ENCODE assay signal across 17 cellular contexts in the genomic region with DNA sequence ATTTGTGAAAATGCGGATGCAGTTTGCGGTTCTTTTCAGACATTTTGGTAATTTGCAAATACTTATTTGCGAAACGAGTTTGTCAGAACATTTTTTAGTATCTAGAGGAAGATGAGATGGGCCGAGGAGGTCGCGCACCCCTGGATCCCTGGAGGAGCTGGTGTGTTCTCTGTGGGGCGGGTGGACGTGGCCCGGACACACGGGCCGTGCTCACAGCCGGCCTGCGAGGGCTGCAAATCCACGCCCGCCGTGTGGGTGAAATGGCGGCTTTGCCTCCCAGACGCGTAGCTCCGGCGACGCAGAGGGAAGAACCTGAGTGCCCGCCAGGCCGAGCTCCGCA. TPM values are rescaled to one million over a fixed set of nuclear protein-coding genes. Genes with fewer than 3 reads are reported as not detected.
DNase-seq lines count a peak whose midpoint lies in the region; ATAC-seq and TF ChIP-seq lines count a peak whose summit lies in the region.
"Had no signal": no experiment of that assay in that cellular context is flagged by ENCODE, and none has a peak within 500 bp of the region (broad histone marks: within the 10 kb centered on the region; RNA-seq: fewer than 3 reads in every experiment).

No MANE protein-coding gene starts in this region.

- DNase-seq in NCI-H1105 (lab: John Stamatoyannopoulos, UW) (peak; percentile 31), NCI-H1105 treated with DMSO at 0.1 percent for 48 hours (lab: John Stamatoyannopoulos, UW) (no peak), epithelial cell of proximal tubule (ENCODE audit: low read depth) (no peak), upper lobe of right lung (no peak), left ventricle myocardium superior (no peak)
- DNase-seq: activated CD4-positive, alpha-beta memory T cell treated with anti-CD3 and anti-CD28 coated beads, Interleukin-2, amount 10 ng/mL, durations not matched to agents 7 days and 5 days; head of caudate nucleus; left cardiac atrium; NCI-H226; SK-N-SH; stimulated activated naive CD4-positive, alpha-beta T cell treated with Interleukin-2 at 50 U/mL for 16 hours had no signal

- peak overlapping the region; percentile 95 for H3K9ac ChIP-seq in mucosa of stomach (ENCODE audit: low read length)
- H3K9ac ChIP-seq: GM23248, SK-N-SH had no signal

- peak overlapping the region; percentile 88 for H3K4me3 ChIP-seq in epithelial cell of proximal tubule (ENCODE audit: low read depth, low read length)
- peak overlapping the region; percentile 57 for H3K4me3 ChIP-seq in mucosa of stomach (ENCODE audit: low read length)
- H3K4me3 ChIP-seq in upper lobe of right lung: peak overlapping the region; percentile 48
- H3K4me3 ChIP-seq: GM23248 had no signal

- H3K4me1 ChIP-seq in mucosa of stomach (ENCODE audit: control insufficient read depth, insufficient read depth, low read length) (peaks cover 52% of the 10 kb centered on the region), upper lobe of right lung (peaks cover 4% of the 10 kb centered on the region)

- H3K9me3 ChIP-seq in mucosa of stomach (ENCODE audit: control insufficient read depth, low read length) (no peaks in the 10 kb centered on the region), upper lobe of right lung (no peaks in the 10 kb centered on the region)
- H3K9me3 ChIP-seq: SK-N-SH had no signal

- peaks cover 10% of the 10 kb centered on the region for H3K36me3 ChIP-seq in mucosa of stomach (ENCODE audit: control insufficient read depth, insufficient read depth, low read length)
- no peaks in the 10 kb centered on the region for H3K36me3 ChIP-seq in upper lobe of right lung

- intact Hi-C loops in upper lobe of right lung (cut with DNase I) (no loop called here), left ventricle myocardium superior (cut with micrococcal nuclease) (no loop called here)

- H3K27ac ChIP-seq in upper lobe of right lung: no peak overlapping the region
- H3K27ac ChIP-seq: 22Rv1, GM23248 had no signal

- no peaks in the 10 kb centered on the region for H3K27me3 ChIP-seq in mucosa of stomach (ENCODE audit: control insufficient read depth, insufficient read depth, low read length)
- H3K27me3 ChIP-seq in upper lobe of right lung: peaks cover 8% of the 10 kb centered on the region

- ATAC-seq in upper lobe of right lung (no peak), GM18502 (IDR thresholded peaks at IDR 0.05; ENCODE audit: poor library complexity, unreplicated experiment) (no peak), GM19035 (IDR thresholded peaks at IDR 0.05; ENCODE audit: unreplicated experiment) (no peak), left ventricle myocardium superior (no peak)
- ATAC-seq: left cardiac atrium had no signal

- TF ChIP-seq CTCF in epithelial cell of proximal tubule (conservative IDR thresholded peaks at IDR 0.05; ENCODE audit: low read depth, low read length) (no peak), upper lobe of right lung (IDR thresholded peaks at IDR 0.05) (no peak)

RNA-seq across cellular contexts. Expression of a gene that starts 9.3 kb away (rescaled TPM):
- not detected in 2 replicates for total RNA-seq in epithelial cell of proximal tubule
- total RNA-seq in upper lobe of right lung: not detected
- total RNA-seq in left ventricle myocardium superior: not detected
- total RNA-seq: activated CD4-positive, alpha-beta memory T cell treated with anti-CD3 and anti-CD28 coated beads, Interleukin-2, amount 10 ng/mL, durations not matched to agents 7 days and 5 days; endothelial cell of umbilical vein; GM23248; left cardiac atrium had no signal

RNA-seq across cellular contexts. Expression of a gene that starts 42.1 kb away (rescaled TPM):
- total RNA-seq in epithelial cell of proximal tubule: 0.65 and 3.1 TPM in 2 replicates
- total RNA-seq in upper lobe of right lung: 0.98 TPM
- 0.32 TPM for total RNA-seq in left ventricle myocardium superior
- total RNA-seq: endothelial cell of umbilical vein, GM23248 had no signal

RNA-seq across cellular contexts. Expression of a gene that starts 48.4 kb away (rescaled TPM):
- total RNA-seq in epithelial cell of proximal tubule: 20.2 and 24.9 TPM in 2 replicates
- 9.7 TPM for total RNA-seq in upper lobe of right lung
- total RNA-seq in left ventricle myocardium superior: 4.0 TPM

RNA-seq across cellular contexts. Expression of a gene that starts 49.6 kb away (rescaled TPM):
- total RNA-seq in epithelial cell of proximal tubule: 0.36 and 0.40 TPM in 2 replicates
- total RNA-seq in upper lobe of right lung: 7.7 TPM
- 2.3 TPM for total RNA-seq in left ventricle myocardium superior
- total RNA-seq: GM23248 had no signal
